In the genomic region with DNA sequence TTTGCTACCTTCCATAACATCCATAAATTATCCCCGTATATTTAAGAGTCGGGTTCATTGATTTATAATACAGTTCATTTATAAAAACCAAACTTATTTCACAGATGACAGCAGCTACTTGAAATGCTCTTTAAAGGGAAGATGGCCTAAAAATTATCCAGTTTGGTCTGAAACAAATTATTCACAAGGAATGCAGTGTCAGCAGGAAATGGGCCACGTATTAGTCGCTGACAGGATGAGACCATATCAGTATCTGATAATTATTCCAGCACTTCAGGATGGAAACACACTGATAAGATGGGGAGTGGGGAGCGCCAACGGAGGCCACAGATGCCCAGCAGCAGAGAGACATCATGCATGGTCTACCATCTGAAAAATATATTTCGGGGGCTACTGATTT, we compare ENCODE assay signal across 18 cellular contexts.
DNase-seq lines count a peak whose midpoint lies in the region; ATAC-seq, FAIRE-seq and TF ChIP-seq lines count a peak whose summit lies in the region.
"Had no signal": no experiment of that assay in that cellular context is flagged by ENCODE, and none has a peak within 500 bp of the region (broad histone marks: within the 10 kb centered on the region; RNA-seq: fewer than 3 reads in every experiment).

No MANE protein-coding gene starts in this region.

- TF ChIP-seq CTCF in IMR-90 (conservative IDR thresholded peaks at IDR 0.05; ENCODE audit: low read depth, low read length) (no peak), H1 (IDR thresholded peaks at IDR 0.05; ENCODE audit: control extremely low read depth in 1 of 3, insufficient read depth in 1 of 3, low read depth in 1 of 3, low read length in 3 of 3) (no peak), tibial artery (IDR thresholded peaks at IDR 0.05) (no peak), GM10248 (IDR thresholded peaks at IDR 0.05; ENCODE audit: control extremely low read depth, extremely low read depth, low read depth, missing control alignments) (no peak)

- POLR2A ChIA-PET in IMR-90 (lab: Charles Lee; ENCODE audit: unreplicated experiment) = no interaction called here
- POLR2A ChIA-PET in H1 (lab: Charles Lee; ENCODE audit: partially characterized antibody) = no interaction called here
- POLR2A ChIA-PET in GM10248 (lab: Yijun Ruan, JAX) = no interaction called here

- H3K14ac ChIP-seq in IMR-90 (replicated peaks; ENCODE audit: low read depth, low read length) = no peak overlapping the region
- no peak overlapping the region for H3K14ac ChIP-seq in H1 (ENCODE audit: insufficient read length)

- H2AK5ac ChIP-seq in IMR-90 (ENCODE audit: low read depth, low read length) = no peak overlapping the region
- no peak overlapping the region for H2AK5ac ChIP-seq in H1 (ENCODE audit: low read depth, low read length)

- no peak overlapping the region for H3K4me2 ChIP-seq in IMR-90 (ENCODE audit: low read depth, low read length)
- no peak overlapping the region for H3K4me2 ChIP-seq in H1 (ENCODE audit: insufficient read depth in 1 of 2, low read depth in 2 of 2, low read length in 2 of 2)

- TF ChIP-seq RAD21 in IMR-90 (IDR thresholded peaks at IDR 0.05; ENCODE audit: low read length) = no peak
- TF ChIP-seq RAD21 in H1 (IDR thresholded peaks at IDR 0.05 in 1 of 2, conservative IDR thresholded peaks at IDR 0.05 in 1 of 2; ENCODE audit: low read depth in 2 of 2, low read length in 2 of 2) = no peak

- no peaks in the 10 kb centered on the region for H4K20me1 ChIP-seq in IMR-90 (ENCODE audit: insufficient read depth, low read length)
- H4K20me1 ChIP-seq in H1 (replicated peaks in 1 of 2; ENCODE audit: control insufficient read depth in 1 of 2, insufficient read depth in 2 of 2, low read length in 2 of 2) = no peaks in the 10 kb centered on the region

- in situ Hi-C loops in IMR-90 (cut with MboI; ENCODE audit: low sequenced_read_pairs) = no loop called here

- no peak overlapping the region for H2BK15ac ChIP-seq in IMR-90 (ENCODE audit: low read depth, low read length)
- no peak overlapping the region for H2BK15ac ChIP-seq in H1 (ENCODE audit: low read length)

- H3K9me1 ChIP-seq in IMR-90 (ENCODE audit: insufficient read depth, low read length) = no peaks in the 10 kb centered on the region

- H4K5ac ChIP-seq in IMR-90 (ENCODE audit: low read depth, low read length) (no peak overlapping the region), H1 (ENCODE audit: insufficient read length, low read depth, low read length) (no peak overlapping the region)

- no peak overlapping the region for H3K9ac ChIP-seq in IMR-90 (ENCODE audit: low read depth, low read length)
- no peak overlapping the region for H3K9ac ChIP-seq in H1 (replicated peaks in 1 of 4; ENCODE audit: extremely low read depth in 1 of 4, low read depth in 3 of 4, low read length in 3 of 4)

- H3K23ac ChIP-seq in IMR-90 (ENCODE audit: low read depth, low read length) (no peak overlapping the region), H1 (ENCODE audit: insufficient read length) (no peak overlapping the region)

- H3K27me3 ChIP-seq in IMR-90 (ENCODE audit: control insufficient read depth, insufficient read depth, low read length) (no peaks in the 10 kb centered on the region), H1 (replicated peaks in 1 of 4; ENCODE audit: control insufficient read depth in 3 of 4, extremely low read depth in 1 of 4, insufficient read depth in 3 of 4, low read length in 3 of 4) (peaks cover 0 to 3% (median 0%) of the 10 kb centered on the region in 4 experiments; a peak in 3 of 7 replicates), tibial artery (no peaks in the 10 kb centered on the region)

- no peak for FAIRE-seq in H1 (lab: Jason Lieb, UNC)
- FAIRE-seq: GM12892 had no signal

- H3K4me1 ChIP-seq in IMR-90 (ENCODE audit: control insufficient read depth, insufficient read depth, low read length) = no peaks in the 10 kb centered on the region
- H3K4me1 ChIP-seq in H1 (replicated peaks in 1 of 4; ENCODE audit: control insufficient read depth in 3 of 4, insufficient read depth in 4 of 4, low read length in 3 of 4) = peaks cover 0 to 3% (median 0%) of the 10 kb centered on the region in 4 experiments; a peak in 5 of 7 replicates
- H3K4me1 ChIP-seq in tibial artery = no peaks in the 10 kb centered on the region
- H3K4me1 ChIP-seq: Caco-2 had no signal

- dilution Hi-C loops in IMR-90 (cut with HindIII; ENCODE audit: low sequenced_read_pairs, unreplicated experiment) = no loop called here

- H3K18ac ChIP-seq in IMR-90 (ENCODE audit: low read depth, low read length) (no peak overlapping the region), H1 (ENCODE audit: extremely low read depth, low read length) (no peak overlapping the region)

- H2AFZ ChIP-seq in IMR-90 (replicated peaks; ENCODE audit: low read length, poor library complexity) = no peak overlapping the region
- no peak overlapping the region for H2AFZ ChIP-seq in H1 (ENCODE audit: low read length)

- intact Hi-C loops in IMR-90 (cut with micrococcal nuclease) = no loop called here
- intact Hi-C loops in tibial artery (cut with DNase I; ENCODE audit: low total_unique reads) = no loop called here

- ATAC-seq in IMR-90 (ENCODE audit: low read depth) (no peak), HG02885 (IDR thresholded peaks at IDR 0.05; ENCODE audit: poor library complexity, unreplicated experiment) (no peak)
- ATAC-seq: CD8-positive, alpha-beta T cell had no signal

- H3K9me3 ChIP-seq in IMR-90 (ENCODE audit: control insufficient read depth, insufficient read depth, low read length) = peaks cover 22% of the 10 kb centered on the region
- no peaks in the 10 kb centered on the region for H3K9me3 ChIP-seq in H1 (ENCODE audit: insufficient read depth in 2 of 2, low read depth in 1 of 2, low read length in 1 of 2)
- H3K9me3 ChIP-seq in tibial artery = no peaks in the 10 kb centered on the region
- H3K9me3 ChIP-seq: Caco-2 had no signal

- H2BK120ac ChIP-seq in IMR-90 (ENCODE audit: low read depth, low read length) (no peak overlapping the region), H1 (replicated peaks; ENCODE audit: low read depth, low read length) (no peak overlapping the region)

- no peaks in the 10 kb centered on the region for H3K23me2 ChIP-seq in H1 (ENCODE audit: low read depth, low read length)

- DNase-seq in NCI-H510A treated with DMSO at 0.1 percent for 48 hours (lab: John Stamatoyannopoulos, UW) (peak; percentile 44), NCI-H510A (lab: John Stamatoyannopoulos, UW) (no peak), IMR-90 (no peak), H1 (ENCODE audit: low read depth in 1 of 2, low spot score in 2 of 2) (no peak), tibial artery (no peak), GM10248 (ENCODE audit: extremely low spot score) (no peak)
- DNase-seq: 8988T; Caco-2; CD4-positive, CD25-positive, alpha-beta regulatory T cell; CD8-positive, alpha-beta T cell; DMS79 treated with DMSO at 0.1 percent for 48 hours; GF-D8; GOT3; H7; HCEC 1CT had no signal

- H3K56ac ChIP-seq in IMR-90 (ENCODE audit: extremely low read depth, insufficient read depth, low read length) = no peak overlapping the region
- H3K56ac ChIP-seq in H1 (replicated peaks; ENCODE audit: insufficient read length, low read depth, low read length) = no peak overlapping the region

- H3K4me3 ChIP-seq in IMR-90 (ENCODE audit: insufficient read depth, low read depth, low read length) (no peak overlapping the region), H1 (ENCODE audit: extremely low read depth in 1 of 4, insufficient read depth in 2 of 4, low read depth in 3 of 4, low read length in 4 of 4) (no peak overlapping the region), tibial artery (no peak overlapping the region)

- H3K36me3 ChIP-seq in IMR-90 (ENCODE audit: control insufficient read depth, insufficient read depth, low read length) = no peaks in the 10 kb centered on the region
- no peaks in the 10 kb centered on the region for H3K36me3 ChIP-seq in H1 (ENCODE audit: control insufficient read depth in 2 of 4, insufficient read depth in 4 of 4, low read length in 3 of 4)
- no peaks in the 10 kb centered on the region for H3K36me3 ChIP-seq in tibial artery

- TF ChIP-seq POLR2A in IMR-90 (IDR thresholded peaks at IDR 0.05; ENCODE audit: low read depth, low read length) = no peak
- TF ChIP-seq POLR2A in H1 (IDR thresholded peaks at IDR 0.05; ENCODE audit: control extremely low read depth in 1 of 2, low read depth in 2 of 2, low read length in 2 of 2) = no peak

- CTCF ChIA-PET in IMR-90 (lab: Yijun Ruan, JAX) = no interaction called here
- CTCF ChIA-PET in H1 (lab: Charles Lee; ENCODE audit: partially characterized antibody) = interaction anchor here (1.4 to 6.3 kb wide), 5 partner anchors 36 to 68 kb away, joined by 3 to 62 read pairs (median 10); no protein-coding TSS in a partner anchor
- CTCF ChIA-PET in GM10248 (lab: Yijun Ruan, JAX) = no interaction called here

- H2AK9ac ChIP-seq in IMR-90 (replicated peaks; ENCODE audit: low read depth, low read length, poor library complexity) = no peak overlapping the region

- no peak overlapping the region for H4K91ac ChIP-seq in IMR-90 (ENCODE audit: insufficient read depth, low read depth, low read length)
- H4K91ac ChIP-seq in H1 (replicated peaks; ENCODE audit: insufficient read length, low read length) = no peak overlapping the region

- no TSS peak for BruUV-seq in IMR-90 (replicated peaks; lab: Mats Ljungman, UMichigan)

- H3K79me2 ChIP-seq in H1 (ENCODE audit: control insufficient read depth in 1 of 2, insufficient read depth in 2 of 2, low read length in 2 of 2) = no peaks in the 10 kb centered on the region

- no CpG with 5 or more reads among the region's 7 CpGs for WGBS in IMR-90 (ENCODE audit: extremely low coverage in 2 of 2, insufficient read length in 1 of 2), 2 experiments
- WGBS in H1 (ENCODE audit: extremely low coverage in 1 of 2, insufficient coverage in 1 of 2, insufficient read length in 1 of 2, insufficient replicate concordance in 2 of 2, low coverage in 1 of 2, low lambda C conversion rate in 2 of 2, missing lambda C conversion rate in 1 of 2), 2 experiments = 94% methylated on average over 7 of the region's 7 CpGs; no CpG with 5 or more reads in 1 of the 2 experiments

- H2BK20ac ChIP-seq in IMR-90 (ENCODE audit: low read depth, low read length) (no peak overlapping the region), H1 (ENCODE audit: low read length) (no peak overlapping the region)

- no peak overlapping the region for H4K8ac ChIP-seq in IMR-90 (ENCODE audit: low read depth in 2 of 2, low read length in 2 of 2)
- H4K8ac ChIP-seq in H1 (ENCODE audit: extremely low read depth, insufficient read depth, low read length) = no peak overlapping the region; the same call in 1 of the 2 replicates

- no peak overlapping the region for H2BK12ac ChIP-seq in H1 (ENCODE audit: low read depth, low read length)

- H3K4ac ChIP-seq in IMR-90 (ENCODE audit: low read depth, low read length) = no peak overlapping the region
- no peak overlapping the region for H3K4ac ChIP-seq in H1 (replicated peaks; ENCODE audit: insufficient read length, low read depth, low read length)

- H3K79me1 ChIP-seq in IMR-90 (ENCODE audit: low read depth in 1 of 2, low read length in 2 of 2) (no peaks in the 10 kb centered on the region), H1 (ENCODE audit: low read depth, low read length) (no peaks in the 10 kb centered on the region)

- H3K27ac ChIP-seq in IMR-90 (ENCODE audit: insufficient read depth, low read length) (no peak overlapping the region), H1 (ENCODE audit: low read depth, low read length) (no peak overlapping the region), tibial artery (no peak overlapping the region)
- H3K27ac ChIP-seq: C4-2B had no signal

- H2BK5ac ChIP-seq in IMR-90 (ENCODE audit: low read depth, low read length, poor library complexity, severe bottlenecking) (no peak overlapping the region), H1 (ENCODE audit: low read depth, low read length) (no peak overlapping the region)

- TF ChIP-seq EP300 in H1 (IDR thresholded peaks at IDR 0.05; ENCODE audit: borderline replicate concordance in 1 of 2, low read depth in 2 of 2, low read length in 2 of 2) = no peak
